ENCODE assay signal across 8 cellular contexts in genomic region chr3:146589899-146590508, GRCh38. TPM values are rescaled to one million over a fixed set of nuclear protein-coding genes. Genes with fewer than 3 reads are reported as not detected.
DNase-seq lines count a peak whose midpoint lies in the region; ATAC-seq, FAIRE-seq and TF ChIP-seq lines count a peak whose summit lies in the region.

No MANE protein-coding gene starts in this region.

- H3K4me3 Mint-ChIP-seq in activated CD8-positive, alpha-beta memory T cell treated with anti-CD3 and anti-CD28 coated beads, Interleukin-2, amount 10 ng/mL, durations not matched to agents 7 days and 5 days, result no peak overlapping the region

- no peaks in the 10 kb centered on the region for H3K27me3 ChIP-seq in parathyroid adenoma (ENCODE audit: control insufficient read depth, insufficient read depth, low read length)

- no peaks in the 10 kb centered on the region for H3K36me3 Mint-ChIP-seq in activated CD8-positive, alpha-beta memory T cell treated with anti-CD3 and anti-CD28 coated beads, Interleukin-2, amount 10 ng/mL, durations not matched to agents 7 days and 5 days

- no peaks in the 10 kb centered on the region for H3K79me2 ChIP-seq in parathyroid adenoma

- H3K4me1 ChIP-seq in parathyroid adenoma, result no peaks in the 10 kb centered on the region

- CTCF ChIA-PET in activated CD8-positive, alpha-beta memory T cell treated with anti-CD3 and anti-CD28 coated beads, Interleukin-2, amount 10 ng/mL, durations not matched to agents 7 days and 5 days (lab: Charles Lee), result interaction anchor here (1.1 to 1.2 kb wide), 3 partner anchors 9 to 400 kb away, joined by 3 to 4 read pairs (median 3); no protein-coding TSS in a partner anchor

- H3K4me1 Mint-ChIP-seq in activated CD8-positive, alpha-beta memory T cell treated with anti-CD3 and anti-CD28 coated beads, Interleukin-2, amount 10 ng/mL, durations not matched to agents 7 days and 5 days, result no peaks in the 10 kb centered on the region

- peak; percentile 52 for TF ChIP-seq CTCF in epithelial cell of esophagus (IDR thresholded peaks at IDR 0.05; ENCODE audit: insufficient read depth, low read depth, low read length, missing control alignments)
- peak; percentile 29 for TF ChIP-seq CTCF in parathyroid adenoma (IDR thresholded peaks at IDR 0.05)

- H3K27ac Mint-ChIP-seq in activated CD8-positive, alpha-beta memory T cell treated with anti-CD3 and anti-CD28 coated beads, Interleukin-2, amount 10 ng/mL, durations not matched to agents 7 days and 5 days, result no peak overlapping the region

- H3K9me3 ChIP-seq in parathyroid adenoma (ENCODE audit: control insufficient read depth, low read length), result no peaks in the 10 kb centered on the region

- no peak overlapping the region for H3K9ac ChIP-seq in parathyroid adenoma

- no peak for ATAC-seq in activated CD8-positive, alpha-beta memory T cell treated with anti-CD3 and anti-CD28 coated beads, Interleukin-2, amount 10 ng/mL, durations not matched to agents 7 days and 5 days
- ATAC-seq in GM21515 (IDR thresholded peaks at IDR 0.05; ENCODE audit: unreplicated experiment), result no peak

- peak; percentile 23 for DNase-seq in stimulated activated CD4-positive, alpha-beta T cell treated with anti-CD3 and anti-CD28 coated beads, Interleukin-15, amount 100 ng/mL, for 24 hours
- no peak for DNase-seq in stimulated activated CD4-positive, alpha-beta T cell treated with anti-CD3 and anti-CD28 coated beads, Interleukin-12 subunit alpha, Interleukin-12 subunit beta, amount 100 ng/mL, for 4 hours
- DNase-seq in HS-27A (ENCODE audit: low read depth) (peak; percentile 24), RCC 7860 (ENCODE audit: low spot score) (peak; percentile 17), epithelial cell of esophagus (ENCODE audit: low read depth) (peak; percentile 65)
- DNase-seq in activated CD8-positive, alpha-beta memory T cell treated with anti-CD3 and anti-CD28 coated beads, Interleukin-2, amount 10 ng/mL, durations not matched to agents 7 days and 5 days, result no peak

- no peak overlapping the region for H3K27ac ChIP-seq in parathyroid adenoma

- peaks cover 33% of the 10 kb centered on the region for H3K27me3 Mint-ChIP-seq in activated CD8-positive, alpha-beta memory T cell treated with anti-CD3 and anti-CD28 coated beads, Interleukin-2, amount 10 ng/mL, durations not matched to agents 7 days and 5 days

- H3K4me3 ChIP-seq in epithelial cell of esophagus (ENCODE audit: low read length), result no peak overlapping the region
- H3K4me3 ChIP-seq in parathyroid adenoma (ENCODE audit: low read depth, low read length), result no peak overlapping the region

- peak; percentile 72 for FAIRE-seq in RCC 7860 (lab: Jason Lieb, UNC)

- no peak overlapping the region for H2AFZ ChIP-seq in parathyroid adenoma

- H3K9me3 Mint-ChIP-seq in activated CD8-positive, alpha-beta memory T cell treated with anti-CD3 and anti-CD28 coated beads, Interleukin-2, amount 10 ng/mL, durations not matched to agents 7 days and 5 days (ENCODE audit: low read depth), result no peaks in the 10 kb centered on the region

- no peak overlapping the region for H3K4me2 ChIP-seq in parathyroid adenoma (ENCODE audit: low read length)

- H3K36me3 ChIP-seq in parathyroid adenoma (ENCODE audit: control insufficient read depth, insufficient read depth, low read length), result no peaks in the 10 kb centered on the region

RNA-seq across cellular contexts. Expression of gene PLSCR5, which starts 15.1 kb away (rescaled TPM):
- not detected for total RNA-seq in activated CD8-positive, alpha-beta memory T cell treated with anti-CD3 and anti-CD28 coated beads, Interleukin-2, amount 10 ng/mL, durations not matched to agents 7 days and 5 days

RNA-seq across cellular contexts. Expression of gene PLSCR1, which starts 45.6 kb away (rescaled TPM):
- total RNA-seq in activated CD8-positive, alpha-beta memory T cell treated with anti-CD3 and anti-CD28 coated beads, Interleukin-2, amount 10 ng/mL, durations not matched to agents 7 days and 5 days, result 100 to 1,000 TPM; 157 to 257 TPM

Comparison
In these comparisons a context has a peak if more than half of its experiments do, and no peak if none do; other contexts are left out.
1. DNase-seq: peak in stimulated activated CD4-positive, alpha-beta T cell treated with anti-CD3 and anti-CD28 coated beads, Interleukin-15, amount 100 ng/mL, for 24 hours (single experiment), HS-27A (single experiment), RCC 7860 (single experiment) and epithelial cell of esophagus (single experiment); none in stimulated activated CD4-positive, alpha-beta T cell treated with anti-CD3 and anti-CD28 coated beads, Interleukin-12 subunit alpha, Interleukin-12 subunit beta, amount 100 ng/mL, for 4 hours (single experiment) and activated CD8-positive, alpha-beta memory T cell treated with anti-CD3 and anti-CD28 coated beads, Interleukin-2, amount 10 ng/mL, durations not matched to agents 7 days and 5 days (single experiment).